In the genomic region with DNA sequence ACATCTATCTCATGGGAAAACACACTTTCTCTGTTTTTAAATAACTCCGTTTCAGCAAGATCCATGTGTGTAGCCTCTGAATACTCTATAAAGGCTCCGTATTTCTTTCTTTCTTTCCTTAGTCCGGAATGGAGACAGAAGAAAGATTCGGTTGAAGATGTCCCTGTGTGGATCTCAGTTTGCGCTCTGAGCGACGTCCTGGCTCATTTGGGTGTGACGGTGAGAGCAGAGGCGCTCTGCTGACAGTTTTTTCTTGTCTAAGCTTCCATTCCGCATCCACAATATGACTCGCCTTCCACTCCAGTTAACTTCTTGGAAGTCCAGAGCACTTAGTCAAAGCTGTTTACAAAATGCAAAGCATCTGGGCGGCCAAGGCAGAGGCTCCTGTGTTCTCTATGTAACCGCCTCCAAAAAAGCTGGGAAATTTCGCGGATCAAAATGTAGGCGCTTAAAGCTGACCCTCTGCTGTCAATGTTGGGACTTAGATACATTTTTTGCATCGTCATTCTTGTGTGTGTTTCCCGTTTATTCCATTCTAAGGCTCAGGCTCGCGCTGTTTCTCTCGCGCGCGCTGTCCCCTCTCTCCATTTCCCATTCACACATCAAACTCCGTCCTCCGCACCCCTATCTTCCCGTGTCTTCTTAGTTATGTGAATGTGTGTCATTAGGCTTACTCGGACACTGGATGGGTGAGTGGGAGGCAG, we compare ENCODE assay signal across 9 cellular contexts. TPM values are rescaled to one million over a fixed set of nuclear protein-coding genes. Genes with fewer than 3 reads are reported as not detected.
A peak's percentile ranks its signal among the peaks of the same experiment; 100 is the strongest.
DNase-seq lines count a peak whose midpoint lies in the region; ATAC-seq, FAIRE-seq and TF ChIP-seq lines count a peak whose summit lies in the region.
"Had no signal": no experiment of that assay in that cellular context is flagged by ENCODE, and none has a peak within 500 bp of the region (broad histone marks: within the 10 kb centered on the region; RNA-seq: fewer than 3 reads in every experiment).

No MANE protein-coding gene starts in this region.

- peak overlapping the region; percentile 89 for H3K14ac ChIP-seq in IMR-90 (replicated peaks; ENCODE audit: low read depth, low read length)

- DNase-seq in IMR-90 (peak; percentile 72), colonic mucosa (no peak), HepG2 (ENCODE audit: low spot score) (no peak), GM13976 (ENCODE audit: low spot score) (no peak), NCI-H2107 treated with DMSO at 0.1 percent for 48 hours (lab: John Stamatoyannopoulos, UW; ENCODE audit: unreplicated experiment) (no peak), AML-193 (lab: John Stamatoyannopoulos, UW) (no peak)

- TF ChIP-seq CTCF in IMR-90 (conservative IDR thresholded peaks at IDR 0.05; ENCODE audit: low read depth, low read length) (no peak), colonic mucosa (IDR thresholded peaks at IDR 0.05) (no peak), HepG2 (CRISPR knock-in tag; IDR thresholded peaks at IDR 0.05) (no peak), GM13976 (IDR thresholded peaks at IDR 0.05; ENCODE audit: borderline replicate concordance, control extremely low read depth, extremely low read depth, insufficient read depth, missing control alignments) (no peak)

- H4K8ac ChIP-seq in IMR-90 (ENCODE audit: low read depth in 2 of 2, low read length in 2 of 2): peak overlapping the region; percentile 4 to 56; a peak in 2 of 4 replicates

- ATAC-seq in IMR-90 (ENCODE audit: low read depth) (peak; percentile 5), HepG2 (peak; percentile 12; the same call in 1 of the 3 replicates), HG03354 (IDR thresholded peaks at IDR 0.05; ENCODE audit: poor library complexity, severe bottlenecking, unreplicated experiment) (no peak)

- TF ChIP-seq EP300 in HepG2 (IDR thresholded peaks at IDR 0.05; ENCODE audit: low read depth in 2 of 2, low read length in 2 of 2) (no peak), HepG2 (CRISPR knock-in tag; IDR thresholded peaks at IDR 0.05; ENCODE audit: borderline replicate concordance) (no peak)

- peak overlapping the region; percentile 45; the same call in 1 of the 2 replicates for H2AK5ac ChIP-seq in IMR-90 (ENCODE audit: low read depth, low read length)

- in situ Hi-C loops in IMR-90 (cut with MboI; ENCODE audit: low sequenced_read_pairs) (loop anchor here (10.0 to 25.0 kb wide), 2 partner anchors 508 to 1534 kb away; no protein-coding TSS in a partner anchor), HepG2 (cut with HindIII; ENCODE audit: extremely low pct_ligation_motif_present, low pct_unique_long_range_greater_than_20kb) (loop anchor here (10.0 kb wide), 1 partner anchor 114 kb away; no protein-coding TSS in a partner anchor), GM13976 (cut with MboI; ENCODE audit: low sequenced_read_pairs, unreplicated experiment) (no loop called here)

- intact Hi-C loops in IMR-90 (cut with micrococcal nuclease): loop anchor here (1.0 to 10.0 kb wide), 13 partner anchors 112 to 1712 kb away; no protein-coding TSS in a partner anchor
- intact Hi-C loops in colonic mucosa (cut with DNase I): no loop called here
- intact Hi-C loops in HepG2 (cut with micrococcal nuclease; ENCODE audit: unreplicated experiment): loop anchor here (2.0 to 10.0 kb wide), 2 partner anchors 114 to 334 kb away; no protein-coding TSS in a partner anchor

- H3K4me2 ChIP-seq in IMR-90 (ENCODE audit: low read depth, low read length) (peak overlapping the region; percentile 94), HepG2 (ENCODE audit: low read depth, low read length) (peak overlapping the region; percentile 42; the same call in 1 of the 2 replicates)

- peak; percentile 16; the same call in 1 of the 2 replicates for TF ChIP-seq RAD21 in IMR-90 (IDR thresholded peaks at IDR 0.05; ENCODE audit: low read length)
- no peak for TF ChIP-seq RAD21 in HepG2 (CRISPR knock-in tag; IDR thresholded peaks at IDR 0.05)

- dilution Hi-C loops in IMR-90 (cut with HindIII; ENCODE audit: low sequenced_read_pairs, unreplicated experiment): no loop called here

- H2BK20ac ChIP-seq in IMR-90 (ENCODE audit: low read depth, low read length): peak overlapping the region; percentile 91

- BruUV-seq in IMR-90 (replicated peaks; lab: Mats Ljungman, UMichigan) (TSS peak; percentile 40), HepG2 (replicated peaks; lab: Mats Ljungman, UMichigan) (no TSS peak)

- FAIRE-seq in HepG2 (lab: Jason Lieb, UNC): no peak

- peak overlapping the region; percentile 73; the same call in 2 of the 3 replicates for H2BK15ac ChIP-seq in IMR-90 (ENCODE audit: low read depth, low read length)

- H4K5ac ChIP-seq in IMR-90 (ENCODE audit: low read depth, low read length): peak overlapping the region; percentile 65

- H3K9me1 ChIP-seq in IMR-90 (ENCODE audit: insufficient read depth, low read length): no peaks in the 10 kb centered on the region

- H3K9ac ChIP-seq in IMR-90 (ENCODE audit: low read depth, low read length) (peak overlapping the region; percentile 70), colonic mucosa (ENCODE audit: low read depth in 2 of 2, low read length in 2 of 2) (no peak overlapping the region), HepG2 (ENCODE audit: insufficient read depth, low read depth, low read length) (no peak overlapping the region)

- H2BK5ac ChIP-seq in IMR-90 (ENCODE audit: low read depth, low read length, poor library complexity, severe bottlenecking): peak overlapping the region; percentile 41

- H3K4ac ChIP-seq in IMR-90 (ENCODE audit: low read depth, low read length): peak overlapping the region; percentile 95

- H2AFZ ChIP-seq in IMR-90 (replicated peaks; ENCODE audit: low read length, poor library complexity) (peak overlapping the region; percentile 92), HepG2 (ENCODE audit: low read length) (no peak overlapping the region)

- H3K9me3 ChIP-seq in IMR-90 (ENCODE audit: control insufficient read depth, insufficient read depth, low read length) (no peaks in the 10 kb centered on the region), colonic mucosa (no peaks in the 10 kb centered on the region), HepG2 (ENCODE audit: low read length) (peaks cover 14% of the 10 kb centered on the region; the same call in 1 of the 2 replicates)

- H3K36me3 ChIP-seq in IMR-90 (ENCODE audit: control insufficient read depth, insufficient read depth, low read length): no peaks in the 10 kb centered on the region
- no peaks in the 10 kb centered on the region for H3K36me3 ChIP-seq in colonic mucosa
- H3K36me3 ChIP-seq in HepG2 (replicated peaks in 1 of 2; ENCODE audit: control insufficient read depth in 1 of 2, insufficient read depth in 2 of 2, low read length in 2 of 2): no peaks in the 10 kb centered on the region

- H3K27ac ChIP-seq in IMR-90 (ENCODE audit: insufficient read depth, low read length): peak overlapping the region; percentile 81
- no peak overlapping the region for H3K27ac ChIP-seq in colonic mucosa
- H3K27ac ChIP-seq in HepG2 (ENCODE audit: extremely low read length, insufficient read depth, low read length): no peak overlapping the region
- H3K27ac ChIP-seq in temporal lobe (ENCODE audit: low read depth, low read length): peak overlapping the region; percentile 79

- peaks cover 0 to 7% of the 10 kb centered on the region in 2 experiments; a peak in 3 of 4 replicates for H3K79me1 ChIP-seq in IMR-90 (ENCODE audit: low read depth in 1 of 2, low read length in 2 of 2)

- H2BK120ac ChIP-seq in IMR-90 (ENCODE audit: low read depth, low read length): peak overlapping the region; percentile 94

- TF ChIP-seq POLR2A in IMR-90 (IDR thresholded peaks at IDR 0.05; ENCODE audit: low read depth, low read length) (no peak; the same call in 1 of the 2 replicates), HepG2 (IDR thresholded peaks at IDR 0.05; ENCODE audit: insufficient read depth in 1 of 2, low read depth in 2 of 2, low read length in 2 of 2) (no peak)

- H4K91ac ChIP-seq in IMR-90 (ENCODE audit: insufficient read depth, low read depth, low read length): peak overlapping the region; percentile 81

- H3K4me1 ChIP-seq in IMR-90 (ENCODE audit: control insufficient read depth, insufficient read depth, low read length) (no peaks in the 10 kb centered on the region), colonic mucosa (no peaks in the 10 kb centered on the region), HepG2 (ENCODE audit: insufficient read depth, low read length) (no peaks in the 10 kb centered on the region)

- H3K18ac ChIP-seq in IMR-90 (ENCODE audit: low read depth, low read length): peak overlapping the region; percentile 77

- no peaks in the 10 kb centered on the region for H3K27me3 ChIP-seq in IMR-90 (ENCODE audit: control insufficient read depth, insufficient read depth, low read length)
- no peaks in the 10 kb centered on the region for H3K27me3 ChIP-seq in colonic mucosa
- H3K27me3 ChIP-seq in HepG2 (ENCODE audit: control insufficient read depth in 1 of 2, insufficient read depth in 2 of 2, low read length in 2 of 2): peaks cover 5 to 46% of the 10 kb centered on the region in 2 experiments

- POLR2A ChIA-PET in IMR-90 (lab: Charles Lee; ENCODE audit: unreplicated experiment) (interaction anchor here (0.6 kb wide), 1 partner anchor 1046 kb away, joined by 3 read pairs; no protein-coding TSS in a partner anchor), HepG2 (lab: Yijun Ruan, JAX) (no interaction called here)

- peak overlapping the region; percentile 78; the same call in 1 of the 2 replicates for H3K56ac ChIP-seq in IMR-90 (ENCODE audit: extremely low read depth, insufficient read depth, low read length)

- peak overlapping the region; percentile 82 for H3K23ac ChIP-seq in IMR-90 (ENCODE audit: low read depth, low read length)

- WGBS in IMR-90 (ENCODE audit: extremely low coverage in 2 of 2, insufficient read length in 1 of 2), 2 experiments: 2% methylated on average over 10 of the region's 28 CpGs; no CpG with 5 or more reads in 1 of the 2 experiments
- 23% methylated on average over 28 of the region's 28 CpGs for WGBS in HepG2 (ENCODE audit: low lambda C conversion rate)

- CTCF ChIA-PET in IMR-90 (lab: Yijun Ruan, JAX): interaction anchor here (0.6 to 2.2 kb wide), 6 partner anchors 16 to 1400 kb away, joined by 3 to 6 read pairs (median 4); no protein-coding TSS in a partner anchor
- CTCF ChIA-PET in HepG2 (lab: Yijun Ruan, JAX; ENCODE audit: low intra/inter-chr PET ratio, low total read pairs): no interaction called here

- peak overlapping the region; percentile 87 for H2AK9ac ChIP-seq in IMR-90 (replicated peaks; ENCODE audit: low read depth, low read length, poor library complexity)

- no peaks in the 10 kb centered on the region for H4K20me1 ChIP-seq in IMR-90 (ENCODE audit: insufficient read depth, low read length)
- no peaks in the 10 kb centered on the region for H4K20me1 ChIP-seq in HepG2 (ENCODE audit: insufficient read depth, low read length)

- H3K4me3 ChIP-seq in IMR-90 (ENCODE audit: insufficient read depth, low read depth, low read length) (peak overlapping the region; percentile 67), colonic mucosa (peak overlapping the region; percentile 22), HepG2 (replicated peaks in 1 of 3; ENCODE audit: insufficient read depth in 1 of 3, low read depth in 2 of 3, low read length in 3 of 3) (peak overlapping the region in 1 of 3 experiments; percentile 28; a peak in 1 of 6 replicates)

- no peaks in the 10 kb centered on the region for H3K79me2 ChIP-seq in HepG2 (ENCODE audit: insufficient read depth, low read length)

RNA-seq across cellular contexts. Expression of gene FLRT2, which starts 0.9 kb away (rescaled TPM):
- 11.1 and 13.1 TPM in 2 replicates for total RNA-seq in IMR-90 (2012; rRNA removed)
- polyA plus RNA-seq in IMR-90 (2012; rRNA removed): 8.8 and 10.2 TPM in 2 replicates
- polyA plus RNA-seq in IMR-90 (2012; cell fraction: cytosol; rRNA removed): 3.2 and 4.0 TPM in 2 replicates
- polyA plus RNA-seq in IMR-90 (2012; cell fraction: nucleus; rRNA removed; ENCODE audit: low replicate concordance): 12.2 and 48.3 TPM in 2 replicates
- 1 to 10 TPM; 2.1 to 3.0 TPM for total RNA-seq in colonic mucosa
- not detected in 2 replicates for total RNA-seq in HepG2 (2016; rRNA removed; fragmentation: Illumina TruSeq; extraction: Trizol)
- not detected in 2 replicates for total RNA-seq in HepG2 (2016; cell fraction: cytosol; rRNA removed; fragmentation: Illumina TruSeq; extraction: Trizol; ENCODE audit: low read depth)
- total RNA-seq in HepG2 (2016; cell fraction: insoluble cytoplasmic fraction; rRNA removed; fragmentation: Illumina TruSeq; extraction: Trizol): not detected in 2 replicates
- not detected in 2 replicates for total RNA-seq in HepG2 (2016; cell fraction: membrane; rRNA removed; fragmentation: Illumina TruSeq; extraction: Trizol)
- total RNA-seq in HepG2 (2016; cell fraction: nucleus; rRNA removed; fragmentation: Illumina TruSeq; extraction: Trizol): 0.06 TPM in 1 of 2 replicates, not detected in the other
- polyA plus RNA-seq in HepG2 (2011; rRNA removed): 0.16 TPM in 1 of 2 replicates, not detected in the other
- polyA plus RNA-seq in HepG2 (2011; cell fraction: cytosol; rRNA removed): not detected in 2 replicates
- not detected in 2 replicates for polyA plus RNA-seq in HepG2 (2011; cell fraction: nucleus; rRNA removed)
- polyA plus RNA-seq in HepG2 (2012): not detected in 2 replicates
- not detected in 2 replicates for polyA plus RNA-seq in HepG2 (2016; cell fraction: cytosol; fragmentation: Illumina TruSeq; extraction: Trizol; ENCODE audit: low read depth)
- not detected in 2 replicates for polyA plus RNA-seq in HepG2 (2016; cell fraction: insoluble cytoplasmic fraction; fragmentation: Illumina TruSeq; extraction: Trizol; ENCODE audit: low read depth)
- polyA plus RNA-seq in HepG2 (2016; cell fraction: membrane; fragmentation: Illumina TruSeq; extraction: Trizol; ENCODE audit: low read depth): not detected in 2 replicates
- not detected in 2 replicates for polyA plus RNA-seq in HepG2 (2016; cell fraction: nucleus; fragmentation: Illumina TruSeq; extraction: Trizol; ENCODE audit: insufficient read depth, low read depth)
- 7.6 TPM in 1 of 2 replicates, not detected in the other for polyA minus RNA-seq in HepG2 (2011; rRNA and poly(A)+ RNA removed; ENCODE audit: low replicate concordance)
- polyA minus RNA-seq in HepG2 (2011; cell fraction: cytosol; rRNA and poly(A)+ RNA removed): not detected in 2 replicates
- 0.26 TPM in 1 of 2 replicates, not detected in the other for polyA minus RNA-seq in HepG2 (2011; cell fraction: nucleus; rRNA and poly(A)+ RNA removed)
- total RNA-seq in temporal lobe: 56.8 TPM
- total RNA-seq: T-helper 2 cell treated with Interferon-gamma antibody and Interleukin-4, amounts not matched to agents 100 ng/mL and 5 ng/mL, for 36 hours had no signal

Comparison
In these comparisons a context has a peak if more than half of its experiments do, and no peak if none do; other contexts are left out.
1. H3K27ac ChIP-seq: peak in IMR-90 (single experiment) and temporal lobe (single experiment); none in colonic mucosa (single experiment) and HepG2 (single experiment).